In the genomic region with DNA sequence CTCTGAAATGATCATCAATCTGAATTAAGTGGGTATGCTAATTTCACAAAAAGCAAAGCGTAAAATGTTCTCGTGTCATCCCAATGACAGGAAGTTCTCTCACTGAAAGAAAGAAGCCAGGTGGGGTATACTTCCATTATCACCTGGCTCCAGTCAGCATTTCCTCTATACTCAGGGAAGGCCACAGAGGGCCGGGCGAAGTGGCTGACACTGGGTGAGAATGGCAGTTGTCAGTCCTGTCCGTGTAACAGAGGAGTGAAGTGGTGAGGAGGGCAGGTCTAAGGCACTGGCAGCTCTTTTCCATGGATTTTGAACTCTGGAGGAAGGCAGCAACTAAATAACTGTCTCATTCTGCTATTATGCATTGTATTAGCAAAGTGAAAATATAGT, we compare ENCODE assay signal across 12 cellular contexts.
DNase-seq lines count a peak whose midpoint lies in the region; ATAC-seq and TF ChIP-seq lines count a peak whose summit lies in the region.
"Had no signal": no experiment of that assay in that cellular context is flagged by ENCODE, and none has a peak within 500 bp of the region (broad histone marks: within the 10 kb centered on the region; RNA-seq: fewer than 3 reads in every experiment).

No MANE protein-coding gene starts in this region.

- peak overlapping the region; percentile 92 for H3K27ac Mint-ChIP-seq in MCF 10A (ENCODE audit: low read depth, unreplicated experiment)
- H3K27ac Mint-ChIP-seq in brain: peak overlapping the region in 3 of 5 experiments; percentile 88 to 90 (median 89)
- peak overlapping the region; percentile 96 for H3K27ac Mint-ChIP-seq in mesothelial cell of epicardium

- no peak overlapping the region for H3K27ac ChIP-seq in mammary epithelial cell (ENCODE audit: insufficient read depth, low read depth, low read length)
- peak overlapping the region; percentile 55 for H3K27ac ChIP-seq in upper lobe of right lung
- H3K27ac ChIP-seq in MM.1S (ENCODE audit: low read length): no peak overlapping the region

- H3K36me3 ChIP-seq in mammary epithelial cell (ENCODE audit: insufficient read depth, low read length): peaks cover 56% of the 10 kb centered on the region
- H3K36me3 ChIP-seq in upper lobe of right lung: peaks cover 84% of the 10 kb centered on the region
- 0 out of 2 replicates have a peak, but pooled peaks cover 4% of the 10 kb centered on the region for H3K36me3 ChIP-seq in MM.1S (replicated peaks; ENCODE audit: insufficient read depth, low read length)

- TF ChIP-seq CTCF in MCF 10A (IDR thresholded peaks at IDR 0.05; ENCODE audit: unreplicated experiment) (no peak), mammary epithelial cell (conservative IDR thresholded peaks at IDR 0.05 in 1 of 2, IDR thresholded peaks at IDR 0.05 in 1 of 2; ENCODE audit: extremely low read depth in 1 of 2, insufficient read depth in 1 of 2, low read depth in 1 of 2, low read length in 2 of 2) (no peak), brain (conservative IDR thresholded peaks at IDR 0.05) (no peak), mesothelial cell of epicardium (IDR thresholded peaks at IDR 0.05; ENCODE audit: unreplicated experiment) (no peak), upper lobe of right lung (IDR thresholded peaks at IDR 0.05) (no peak), MM.1S (IDR thresholded peaks at IDR 0.05; ENCODE audit: low read length) (no peak)

- POLR2A ChIA-PET in MCF 10A (lab: Yijun Ruan, JAX): interaction anchor here (0.5 to 8.7 kb wide), 17 partner anchors 8 to 85 kb away, joined by 4 to 71 read pairs (median 12); a partner anchor contains a TSS

- WGBS in mammary epithelial cell (ENCODE audit: low coverage, missing lambda C conversion rate): 100% methylated on average over 5 of the region's 5 CpGs

- no peak for ATAC-seq in upper lobe of right lung

- dilution Hi-C loops in mammary epithelial cell (cut with HindIII; ENCODE audit: low sequenced_read_pairs): no loop called here

- H3K9me3 ChIP-seq in mammary epithelial cell (replicated peaks; ENCODE audit: insufficient read depth, low read length) (no peaks in the 10 kb centered on the region), upper lobe of right lung (no peaks in the 10 kb centered on the region), MM.1S (replicated peaks; ENCODE audit: insufficient read depth, low read length) (no peaks in the 10 kb centered on the region)

- H3F3A ChIP-seq in MM.1S (ENCODE audit: insufficient read depth, low read length): no peaks in the 10 kb centered on the region

- H3K4me3 Mint-ChIP-seq in MCF 10A (ENCODE audit: unreplicated experiment) (no peak overlapping the region), brain (no peak overlapping the region), mesothelial cell of epicardium (no peak overlapping the region)

- H3K4me2 ChIP-seq in mammary epithelial cell (ENCODE audit: insufficient read depth, low read depth, low read length) (no peak overlapping the region), MM.1S (ENCODE audit: low read depth, low read length) (no peak overlapping the region)

- H3K36me3 Mint-ChIP-seq in MCF 10A (ENCODE audit: insufficient read depth, unreplicated experiment) (peaks cover 94% of the 10 kb centered on the region), brain (peaks cover 81% of the 10 kb centered on the region), mesothelial cell of epicardium (peaks cover 47% of the 10 kb centered on the region)

- CTCF ChIA-PET in MCF 10A (lab: Yijun Ruan, JAX) (interaction anchor here (0.8 to 5.3 kb wide), 11 partner anchors 10 to 683 kb away, joined by 3 to 41 read pairs (median 6); a partner anchor contains a TSS), mammary epithelial cell (lab: Charles Lee; ENCODE audit: low non-redundant PET) (no interaction called here)

- BruUV-seq in MCF 10A (replicated peaks; lab: Mats Ljungman, UMichigan) (no TSS peak), mammary epithelial cell (replicated peaks; lab: Mats Ljungman, UMichigan) (no TSS peak)

- DNase-seq in MCF 10A (ENCODE audit: unreplicated experiment) (no peak), mammary epithelial cell (no peak), mesothelial cell of epicardium (ENCODE audit: low spot score in 2 of 2, unreplicated experiment in 2 of 2) (no peak), upper lobe of right lung (no peak), NCI-H2227 (lab: John Stamatoyannopoulos, UW; ENCODE audit: unreplicated experiment) (no peak), MM.1S (no peak), KG1 (lab: John Stamatoyannopoulos, UW) (no peak)
- DNase-seq: activated CD4-positive, CD25-positive, alpha-beta regulatory T cell; activated gamma-delta T cell treated with Interleukin-2 at 50 U/mL for 16 hours; GF-D8; stimulated activated CD4-positive, alpha-beta T cell treated with anti-CD3 and anti-CD28 coated beads, Interleukin-4, amount 100 ng/mL, for 24 hours had no signal

- H2AFZ ChIP-seq in mammary epithelial cell (ENCODE audit: low read depth, low read length) (no peak overlapping the region), MM.1S (ENCODE audit: low read length) (no peak overlapping the region)

- H3K9ac ChIP-seq in mammary epithelial cell (ENCODE audit: insufficient read depth, low read length) (no peak overlapping the region), MM.1S (ENCODE audit: low read length) (no peak overlapping the region)

- H3K9me3 Mint-ChIP-seq in MCF 10A (ENCODE audit: unreplicated experiment) (no peaks in the 10 kb centered on the region), brain (peaks cover 0 to 4% (median 3%) of the 10 kb centered on the region in 5 experiments), mesothelial cell of epicardium (peaks cover 3% of the 10 kb centered on the region)

- in situ Hi-C loops in mammary epithelial cell (cut with MboI; ENCODE audit: low sequenced_read_pairs in 2 of 2): no loop called here

- H3K9me2 ChIP-seq in MM.1S (replicated peaks; ENCODE audit: insufficient read depth, low read length): no peaks in the 10 kb centered on the region

- H4K20me1 ChIP-seq in mammary epithelial cell (ENCODE audit: insufficient read depth, low read length): no peaks in the 10 kb centered on the region
- no peaks in the 10 kb centered on the region for H4K20me1 ChIP-seq in MM.1S (ENCODE audit: insufficient read depth, low read length)

- no peaks in the 10 kb centered on the region for H3K27me3 Mint-ChIP-seq in MCF 10A (ENCODE audit: insufficient read depth, unreplicated experiment)
- peaks cover 5% of the 10 kb centered on the region for H3K27me3 Mint-ChIP-seq in brain
- H3K27me3 Mint-ChIP-seq in mesothelial cell of epicardium (ENCODE audit: low read depth): no peaks in the 10 kb centered on the region

- H3K4me3 ChIP-seq in mammary epithelial cell (replicated peaks in 1 of 3; ENCODE audit: insufficient read depth in 1 of 3, low read depth in 2 of 3, low read length in 3 of 3) (no peak overlapping the region), upper lobe of right lung (no peak overlapping the region), MM.1S (ENCODE audit: low read length) (no peak overlapping the region)

- H3K4me1 Mint-ChIP-seq in MCF 10A (ENCODE audit: insufficient read depth, unreplicated experiment): peaks cover 75% of the 10 kb centered on the region
- H3K4me1 Mint-ChIP-seq in brain: peaks cover 43% of the 10 kb centered on the region
- H3K4me1 Mint-ChIP-seq in mesothelial cell of epicardium: peaks cover 32% of the 10 kb centered on the region

- H3K79me2 ChIP-seq in mammary epithelial cell (ENCODE audit: insufficient read depth, low read length) (no peaks in the 10 kb centered on the region), MM.1S (ENCODE audit: low read length) (no peaks in the 10 kb centered on the region)

- H3K4me1 ChIP-seq in mammary epithelial cell (ENCODE audit: insufficient read depth, low read length): peaks cover 46% of the 10 kb centered on the region
- peaks cover 25% of the 10 kb centered on the region for H3K4me1 ChIP-seq in upper lobe of right lung
- H3K4me1 ChIP-seq in MM.1S (ENCODE audit: low read length): no peaks in the 10 kb centered on the region

- H3K27me3 ChIP-seq in mammary epithelial cell (ENCODE audit: insufficient read depth, low read length) (no peaks in the 10 kb centered on the region), upper lobe of right lung (no peaks in the 10 kb centered on the region), MM.1S (replicated peaks; ENCODE audit: insufficient read depth, low read length) (no peaks in the 10 kb centered on the region)

- intact Hi-C loops in MCF 10A (cut with micrococcal nuclease) (loop anchor here (1.0 kb wide), 1 partner anchor 71 kb away; no protein-coding TSS in a partner anchor), mammary epithelial cell (cut with micrococcal nuclease) (no loop called here), upper lobe of right lung (cut with DNase I) (no loop called here)
